8 cellular contexts compared by ENCODE assay signal in the genomic region with DNA sequence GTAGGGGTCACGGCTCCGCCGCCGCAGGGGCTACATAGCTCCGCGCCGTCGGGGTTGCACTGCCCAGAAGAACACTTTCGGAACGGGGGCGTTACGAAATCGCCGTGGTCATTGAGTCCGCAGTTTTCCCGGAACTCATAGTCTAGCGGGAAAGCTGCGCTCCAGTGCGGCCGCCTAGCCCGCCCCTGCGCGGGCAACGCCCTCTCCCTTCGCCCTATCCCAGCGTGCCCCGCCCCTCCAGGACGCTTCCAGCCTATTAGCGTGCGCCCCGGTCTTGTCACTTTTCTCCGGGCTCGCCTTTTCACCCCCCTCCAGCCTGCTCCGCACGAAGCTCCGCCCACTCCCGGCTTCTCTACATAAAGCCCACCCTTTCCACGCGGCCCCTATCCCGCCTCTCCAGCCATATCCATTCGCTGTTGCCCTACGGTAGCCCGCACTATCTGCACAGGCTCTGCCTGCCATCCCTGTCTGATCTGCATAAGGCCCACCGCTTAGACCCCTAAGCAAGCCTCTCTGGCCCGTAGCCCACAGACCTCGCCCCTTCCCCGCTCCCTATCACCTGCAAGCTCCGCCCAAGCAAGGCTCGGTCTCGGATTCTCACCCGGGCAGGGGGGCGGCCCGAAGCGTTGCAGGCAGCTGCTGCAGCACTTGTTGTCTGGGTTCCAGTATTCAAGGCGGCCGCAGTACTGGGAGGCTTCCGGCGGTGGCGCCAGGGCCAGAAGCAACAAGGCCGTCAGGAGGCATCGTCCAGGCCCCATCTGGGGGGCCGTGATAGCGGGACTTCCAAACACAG. TPM values are rescaled to one million over a fixed set of nuclear protein-coding genes. Genes with fewer than 3 reads are reported as not detected.
DNase-seq lines count a peak whose midpoint lies in the region; ATAC-seq and TF ChIP-seq lines count a peak whose summit lies in the region.

No MANE protein-coding gene starts in this region.

- WGBS in adipose tissue, 3 donors: 0 to 1% (median 0%) methylated on average over 59 to 63 of the region's 63 CpGs
- under 1% methylated on average over 60 of the region's 63 CpGs for WGBS in prostate gland
- WGBS in urinary bladder: under 1% methylated on average over 63 of the region's 63 CpGs

- H3K9me3 ChIP-seq in prostate gland: no peaks in the 10 kb centered on the region

- DNase-seq in NCI-H1436 (lab: John Stamatoyannopoulos, UW): peak; percentile 97
- peak; percentile 99 for DNase-seq in SW480 (ENCODE audit: low spot score)
- DNase-seq in left cardiac atrium: peak; percentile 99
- peak; percentile 97 for DNase-seq in prostate gland (ENCODE audit: low spot score)

- H3K36me3 ChIP-seq in prostate gland: peaks cover 8 to 16% of the 10 kb centered on the region in 2 donors
- H3K36me3 ChIP-seq in urinary bladder (ENCODE audit: insufficient read depth): peaks cover 5% of the 10 kb centered on the region

- H3K4me1 ChIP-seq in prostate gland (replicated peaks) (peaks cover 3% of the 10 kb centered on the region), urinary bladder (ENCODE audit: insufficient read depth) (no peaks in the 10 kb centered on the region)

- H3K4me3 ChIP-seq in GM12875 (ENCODE audit: low read depth, low read length): peak overlapping the region; percentile 72
- peak overlapping the region; percentile 39 to 54 for H3K4me3 ChIP-seq in prostate gland
- H3K4me3 ChIP-seq in urinary bladder (ENCODE audit: low read depth, low read length): peak overlapping the region; percentile 45

- intact Hi-C loops in left cardiac atrium (cut with DNase I) (loop anchor here in 1 of 2 donors (10.0 kb wide), 1 partner anchor 194 kb away; the partner anchor contains the start of gene LRFN3), prostate gland (cut with DNase I) (loop anchor here (5.0 to 10.0 kb wide), 2 partner anchors 192 to 474 kb away; partner anchors contain the start of genes ZNF146 and ZNF565)

- H3K27ac ChIP-seq in adipose tissue (ENCODE audit: low read depth, low read length) (peak overlapping the region; percentile 51), prostate gland (peak overlapping the region; percentile 68 to 72), urinary bladder (ENCODE audit: low read depth) (peak overlapping the region; percentile 70)

- ATAC-seq in HG02798 (IDR thresholded peaks at IDR 0.05; ENCODE audit: poor library complexity, unreplicated experiment) (peak; percentile 70), left cardiac atrium (peak; percentile 88 to 90)

- peak; percentile 19 for TF ChIP-seq POLR2A in prostate gland (IDR thresholded peaks at IDR 0.05)

- TF ChIP-seq CTCF in GM12875 (IDR thresholded peaks at IDR 0.05; ENCODE audit: borderline replicate concordance, insufficient read depth, low read depth, low read length): peak; percentile 35; the same call in 1 of the 2 replicates
- no peak for TF ChIP-seq CTCF in prostate gland (IDR thresholded peaks at IDR 0.05)

- H3K27me3 ChIP-seq in prostate gland (replicated peaks; ENCODE audit: insufficient read depth): no peaks in the 10 kb centered on the region

RNA-seq across cellular contexts. Expression of gene IGFLR1, which starts 1.6 kb away (rescaled TPM):
- polyA plus RNA-seq in adipose tissue: 10 to 100 TPM; 17.4 to 30.4 (median 19.8) TPM
- total RNA-seq in left cardiac atrium: 1 to 10 TPM; 6.5 to 7.0 TPM
- 10 to 100 TPM in 1 of 2 donors, 1 to 10 TPM in 1; 9.4 to 16.1 TPM for total RNA-seq in prostate gland
- 0.53 TPM for total RNA-seq in urinary bladder
- 21.2 TPM for polyA plus RNA-seq in urinary bladder

RNA-seq across cellular contexts. Expression of gene U2AF1L4, which starts 4.6 kb away (rescaled TPM):
- polyA plus RNA-seq in adipose tissue (10 to 100 TPM; 13.2 to 30.3 (median 28.8) TPM), urinary bladder (25.3 TPM)
- total RNA-seq in left cardiac atrium (10 to 100 TPM; 17.7 to 21.6 TPM), prostate gland (10 to 100 TPM; 14.6 to 45.0 TPM), urinary bladder (9.6 TPM)

RNA-seq across cellular contexts. Expression of gene PSENEN, which starts 4.8 kb away (rescaled TPM):
- 10 to 100 TPM; 37.2 to 57.2 (median 49.9) TPM for polyA plus RNA-seq in adipose tissue
- 10 to 100 TPM; 41.7 to 46.6 TPM for total RNA-seq in left cardiac atrium
- total RNA-seq in prostate gland: 10 to 100 TPM; 39.9 to 65.2 TPM
- total RNA-seq in urinary bladder: 13.7 TPM
- 49.2 TPM for polyA plus RNA-seq in urinary bladder

RNA-seq across cellular contexts. Expression of gene LIN37, which starts 7.8 kb away (rescaled TPM):
- polyA plus RNA-seq in adipose tissue: 10 to 100 TPM in 2 of 3 donors, 1 to 10 TPM in 1; 8.9 to 20.9 (median 15.3) TPM
- total RNA-seq in left cardiac atrium: 1 to 10 TPM; 7.5 to 8.1 TPM
- total RNA-seq in prostate gland: 10 to 100 TPM in 1 of 2 donors, 1 to 10 TPM in 1; 4.2 to 13.0 TPM
- 5.4 TPM for total RNA-seq in urinary bladder
- polyA plus RNA-seq in urinary bladder: 18.8 TPM

RNA-seq across cellular contexts. Expression of gene HSPB6, which starts 16.2 kb away (rescaled TPM):
- polyA plus RNA-seq in adipose tissue (100 to 1,000 TPM in 2 of 3 donors, 10 to 100 TPM in 1; 63.3 to 608 (median 552) TPM), urinary bladder (657 TPM)
- total RNA-seq in left cardiac atrium (100 to 1,000 TPM; 210 to 251 TPM), prostate gland (10 to 100 TPM; 32.2 to 78.5 TPM), urinary bladder (25.4 TPM)

Comparison
In these comparisons a context has a peak if more than half of its experiments do, and no peak if none do; other contexts are left out.
1. Peak in every context shown above with its lines: DNase-seq, ATAC-seq, H3K4me3 ChIP-seq and H3K27ac ChIP-seq.